Comparison of ENCODE assay signal across 17 cellular contexts in genomic region chr18:6960124-6960523, GRCh38.
DNase-seq lines count a peak whose midpoint lies in the region; ATAC-seq, FAIRE-seq and TF ChIP-seq lines count a peak whose summit lies in the region.
"Had no signal": no experiment of that assay in that cellular context is flagged by ENCODE, and none has a peak within 500 bp of the region (broad histone marks: within the 10 kb centered on the region; RNA-seq: fewer than 3 reads in every experiment).

No MANE protein-coding gene starts in this region.

- H3K4me3 ChIP-seq in mammary epithelial cell (replicated peaks in 1 of 3; ENCODE audit: insufficient read depth in 1 of 3, low read depth in 2 of 3, low read length in 3 of 3) (no peak overlapping the region), breast epithelium (no peak overlapping the region), K562 (no peak overlapping the region), trophoblast cell (ENCODE audit: low read depth, low read length) (no peak overlapping the region)
- H3K4me3 ChIP-seq: BLaER1 treated with 17β-estradiol and CSF1 and Interleukin-3, amounts not matched to agents 10 nM and 100 nM; GM12878; HAP-1 had no signal

- no peaks in the 10 kb centered on the region for H3K9me3 ChIP-seq in mammary epithelial cell (replicated peaks; ENCODE audit: insufficient read depth, low read length)
- no peaks in the 10 kb centered on the region for H3K9me3 ChIP-seq in breast epithelium
- no peaks in the 10 kb centered on the region for H3K9me3 ChIP-seq in K562 (replicated peaks; ENCODE audit: control insufficient read depth, insufficient read depth, low read depth, low read length)
- no peaks in the 10 kb centered on the region for H3K9me3 ChIP-seq in trophoblast cell (ENCODE audit: insufficient read depth, low read depth, low read length)
- H3K9me3 ChIP-seq: BLaER1 treated with 17β-estradiol and CSF1 and Interleukin-3, amounts not matched to agents 10 nM and 100 nM; HAP-1 had no signal

- intact Hi-C loops in mammary epithelial cell (cut with micrococcal nuclease) (loop anchor here (2.0 kb wide), 1 partner anchor 35 kb away; no protein-coding TSS in a partner anchor), breast epithelium (cut with DNase I; ENCODE audit: low total_unique reads) (no loop called here), K562 (cut with micrococcal nuclease) (no loop called here), left ventricle myocardium superior (cut with micrococcal nuclease) (no loop called here)

- WGBS in mammary epithelial cell (ENCODE audit: low coverage, missing lambda C conversion rate), result 100% methylated on average over 1 of the region's 1 CpG
- 15% methylated on average over 1 of the region's 1 CpG for WGBS in K562 (ENCODE audit: insufficient coverage, low coverage, missing lambda C conversion rate)
- WGBS in trophoblast cell (ENCODE audit: extremely low coverage, insufficient coverage, insufficient read length), result no CpG with 5 or more reads among the region's 1 CpG

- no peak for TF ChIP-seq RAD21 in K562 (CRISPR knock-in tag; conservative IDR thresholded peaks at IDR 0.05 in 1 of 2, IDR thresholded peaks at IDR 0.05 in 1 of 2)

- H3K27ac ChIP-seq in mammary epithelial cell (ENCODE audit: insufficient read depth, low read depth, low read length), result peak overlapping the region; percentile 6
- H3K27ac ChIP-seq in breast epithelium, result no peak overlapping the region
- no peak overlapping the region for H3K27ac ChIP-seq in K562 (ENCODE audit: extremely low read depth, low read depth, low read length)
- peak overlapping the region; percentile 52 for H3K27ac ChIP-seq in trophoblast cell (ENCODE audit: low read depth, low read length)
- H3K27ac ChIP-seq: BLaER1 treated with 17β-estradiol and CSF1 and Interleukin-3, amounts not matched to agents 10 nM and 100 nM; HL-60 had no signal

- H3K4me2 ChIP-seq in mammary epithelial cell (ENCODE audit: insufficient read depth, low read depth, low read length) (peak overlapping the region; percentile 56), K562 (ENCODE audit: insufficient read depth, low read length) (no peak overlapping the region), trophoblast cell (ENCODE audit: low read length) (no peak overlapping the region)
- H3K4me2 ChIP-seq: BLaER1 treated with 17β-estradiol and CSF1 and Interleukin-3, amounts not matched to agents 10 nM and 100 nM had no signal

- ATAC-seq in K562 (no peak), left ventricle myocardium superior (no peak), GM19324 (IDR thresholded peaks at IDR 0.05; ENCODE audit: low FRiP score, unreplicated experiment) (no peak)
- ATAC-seq: CD8-positive, alpha-beta T cell; GM12878 had no signal

- no peak overlapping the region for H3K14ac ChIP-seq in trophoblast cell (ENCODE audit: low read length)

- DNase-seq in mammary epithelial cell (no peak), breast epithelium (ENCODE audit: low spot score in 2 of 2) (no peak), K562 (ENCODE audit: extremely low read depth in 1 of 4, low spot score in 3 of 4) (no peak), trophoblast cell (no peak), dermis blood vessel endothelial cell (no peak), left ventricle myocardium superior (no peak)
- DNase-seq: 8988T; CD8-positive, alpha-beta T cell; COR-L47; DMS 273 treated with DMSO at 0.1 percent for 48 hours; DMS53; DND-41 had no signal

- H4K20me1 ChIP-seq in mammary epithelial cell (ENCODE audit: insufficient read depth, low read length) (no peaks in the 10 kb centered on the region), K562 (replicated peaks; ENCODE audit: control insufficient read depth, insufficient read depth, low read length) (no peaks in the 10 kb centered on the region)
- H4K20me1 ChIP-seq: BLaER1 treated with 17β-estradiol and CSF1 and Interleukin-3, amounts not matched to agents 10 nM and 100 nM had no signal

- H3K79me2 ChIP-seq in mammary epithelial cell (ENCODE audit: insufficient read depth, low read length) (no peaks in the 10 kb centered on the region), K562 (ENCODE audit: control insufficient read depth, insufficient read depth, low read length) (no peaks in the 10 kb centered on the region), trophoblast cell (ENCODE audit: control insufficient read depth, insufficient read depth, low read length, poor library complexity) (no peaks in the 10 kb centered on the region)

- FAIRE-seq in K562 (lab: Jason Lieb, UNC), result no peak
- FAIRE-seq: GM12878 had no signal

- H3K18ac ChIP-seq in trophoblast cell (ENCODE audit: low read length), result no peak overlapping the region

- H3K9me1 ChIP-seq in K562 (ENCODE audit: control insufficient read depth, insufficient read depth, low read length), result no peaks in the 10 kb centered on the region

- in situ Hi-C loops in mammary epithelial cell (cut with MboI; ENCODE audit: low sequenced_read_pairs in 2 of 2), result no loop called here
- in situ Hi-C loops in K562 (cut with MboI), result no loop called here

- no peak overlapping the region for H3K4ac ChIP-seq in trophoblast cell (ENCODE audit: low read depth, low read length)

- no peak overlapping the region for H4K8ac ChIP-seq in trophoblast cell (ENCODE audit: low read depth, low read length)

- H3K4me1 ChIP-seq in mammary epithelial cell (ENCODE audit: insufficient read depth, low read length), result peaks cover 33% of the 10 kb centered on the region
- H3K4me1 ChIP-seq in breast epithelium, result no peaks in the 10 kb centered on the region
- no peaks in the 10 kb centered on the region for H3K4me1 ChIP-seq in K562 (replicated peaks in 1 of 2; ENCODE audit: control insufficient read depth in 2 of 2, insufficient read depth in 2 of 2, low read length in 2 of 2)
- peaks cover 3 to 4% of the 10 kb centered on the region in 2 experiments for H3K4me1 ChIP-seq in trophoblast cell (ENCODE audit: control insufficient read depth in 1 of 2, insufficient read depth in 2 of 2, low read length in 2 of 2)
- H3K4me1 ChIP-seq: HAP-1 had no signal

- H4K91ac ChIP-seq in trophoblast cell (ENCODE audit: low read depth, low read length), result no peak overlapping the region

- H3K36me3 ChIP-seq in mammary epithelial cell (ENCODE audit: insufficient read depth, low read length), result peaks cover 13% of the 10 kb centered on the region
- H3K36me3 ChIP-seq in breast epithelium, result peaks cover 6% of the 10 kb centered on the region
- H3K36me3 ChIP-seq in K562 (ENCODE audit: control insufficient read depth, insufficient read depth, low read length), result no peaks in the 10 kb centered on the region
- peaks cover 36 to 61% of the 10 kb centered on the region in 2 experiments for H3K36me3 ChIP-seq in trophoblast cell (ENCODE audit: control insufficient read depth in 1 of 2, insufficient read depth in 2 of 2, low read length in 2 of 2)
- H3K36me3 ChIP-seq: BLaER1 treated with 17β-estradiol and CSF1 and Interleukin-3, amounts not matched to agents 10 nM and 100 nM; HAP-1 had no signal

- TF ChIP-seq EP300 in K562 (IDR thresholded peaks at IDR 0.05; ENCODE audit: low read length), result no peak

- no peak overlapping the region for H2BK120ac ChIP-seq in trophoblast cell (ENCODE audit: insufficient read depth, low read length, poor library complexity)

- dilution Hi-C loops in mammary epithelial cell (cut with HindIII; ENCODE audit: low sequenced_read_pairs), result no loop called here

- H4K12ac ChIP-seq in trophoblast cell (ENCODE audit: low read depth, low read length), result no peak overlapping the region

- TF ChIP-seq POLR2A in breast epithelium (IDR thresholded peaks at IDR 0.05), result no peak
- no peak for TF ChIP-seq POLR2A in K562 (conservative IDR thresholded peaks at IDR 0.05)

- H3K9ac ChIP-seq in mammary epithelial cell (ENCODE audit: insufficient read depth, low read length), result no peak overlapping the region
- H3K9ac ChIP-seq in K562 (ENCODE audit: insufficient read depth in 1 of 2, low read depth in 2 of 2, low read length in 2 of 2), result no peak overlapping the region
- H3K9ac ChIP-seq in trophoblast cell (ENCODE audit: low read length), result no peak overlapping the region
- H3K9ac ChIP-seq: BLaER1 treated with 17β-estradiol and CSF1 and Interleukin-3, amounts not matched to agents 10 nM and 100 nM had no signal

- CTCF ChIA-PET in mammary epithelial cell (lab: Charles Lee; ENCODE audit: low non-redundant PET), result interaction anchor here (0.7 kb wide), 1 partner anchor 45 kb away, joined by 7 read pairs; no protein-coding TSS in a partner anchor
- CTCF ChIA-PET in K562 (lab: Yijun Ruan, JAX; ENCODE audit: low intra/inter-chr PET ratio), result no interaction called here

- H3K79me1 ChIP-seq in trophoblast cell (ENCODE audit: low read length), result no peaks in the 10 kb centered on the region

- H2AFZ ChIP-seq in mammary epithelial cell (ENCODE audit: low read depth, low read length) (no peak overlapping the region), K562 (ENCODE audit: low read depth, low read length) (no peak overlapping the region), trophoblast cell (ENCODE audit: insufficient read depth, low read length, poor library complexity) (no peak overlapping the region)

- H3K23ac ChIP-seq in trophoblast cell (ENCODE audit: low read length), result no peak overlapping the region

- H2BK5ac ChIP-seq in trophoblast cell (ENCODE audit: low read depth, low read length, poor library complexity), result no peak overlapping the region

- no peak overlapping the region for H2AK5ac ChIP-seq in trophoblast cell (ENCODE audit: low read length)

- H3K27me3 ChIP-seq in mammary epithelial cell (ENCODE audit: insufficient read depth, low read length), result no peaks in the 10 kb centered on the region
- H3K27me3 ChIP-seq in breast epithelium, result no peaks in the 10 kb centered on the region
- H3K27me3 ChIP-seq in K562 (ENCODE audit: control insufficient read depth in 2 of 2, insufficient read depth in 2 of 2, low read length in 2 of 2), result peaks cover 24 to 38% of the 10 kb centered on the region in 2 experiments
- no peaks in the 10 kb centered on the region for H3K27me3 ChIP-seq in trophoblast cell (ENCODE audit: insufficient read depth, low read length)
- H3K27me3 ChIP-seq: BLaER1 treated with 17β-estradiol and CSF1 and Interleukin-3, amounts not matched to agents 10 nM and 100 nM had no signal

- H2BK12ac ChIP-seq in trophoblast cell (ENCODE audit: low read length), result no peak overlapping the region

- POLR2A ChIA-PET in K562 (lab: Yijun Ruan, JAX), result no interaction called here

- TF ChIP-seq CTCF in mammary epithelial cell (conservative IDR thresholded peaks at IDR 0.05 in 1 of 2, IDR thresholded peaks at IDR 0.05 in 1 of 2; ENCODE audit: extremely low read depth in 1 of 2, insufficient read depth in 1 of 2, low read depth in 1 of 2, low read length in 2 of 2) (no peak), breast epithelium (IDR thresholded peaks at IDR 0.05) (no peak), K562 (IDR thresholded peaks at IDR 0.05 in 2 of 3, conservative IDR thresholded peaks at IDR 0.05 in 1 of 3; ENCODE audit: insufficient read depth in 2 of 3, low read depth in 1 of 3, low read length in 3 of 3) (no peak)

- BruUV-seq in mammary epithelial cell (replicated peaks; lab: Mats Ljungman, UMichigan) (no TSS peak), K562 (replicated peaks; lab: Mats Ljungman, UMichigan) (no TSS peak)

TF ChIP-seq in K562, 482 proteins besides CTCF, POLR2A, EP300 and RAD21:
- TF ChIP-seq RBM25 (IDR thresholded peaks at IDR 0.05; ENCODE audit: low read depth, low read length, severe bottlenecking) (peak; percentile 38), ZNF146 (CRISPR knock-in tag; IDR thresholded peaks at IDR 0.05; ENCODE audit: unreplicated experiment) (peak; percentile 32), STAT5B (CRISPR knock-in tag; IDR thresholded peaks at IDR 0.05) (no peak)

Comparison
In these comparisons a context has a peak if more than half of its experiments do, and no peak if none do; other contexts are left out.
1. H3K27ac ChIP-seq: peak in mammary epithelial cell (single experiment) and trophoblast cell (single experiment); none in breast epithelium (0 of 2) and K562 (single experiment).